17 cellular contexts compared by ENCODE assay signal in genomic region chr13:110317093-110317492, GRCh38. TPM values are rescaled to one million over a fixed set of nuclear protein-coding genes. Genes with fewer than 3 reads are reported as not detected.
DNase-seq lines count a peak whose midpoint lies in the region; ATAC-seq and TF ChIP-seq lines count a peak whose summit lies in the region.
"Had no signal": no experiment of that assay in that cellular context is flagged by ENCODE, and none has a peak within 500 bp of the region (broad histone marks: within the 10 kb centered on the region; RNA-seq: fewer than 3 reads in every experiment).

No MANE protein-coding gene starts in this region.

- intact Hi-C loops in posterior vena cava (cut with DNase I) = no loop called here
- intact Hi-C loops in esophagus squamous epithelium (cut with DNase I) = no loop called here
- intact Hi-C loops in activated CD4-positive, alpha-beta T cell treated with anti-CD3 and anti-CD28 coated beads for 36 hours (cut with DNase I, micrococcal nuclease) = no loop called here

- H3K9me3 ChIP-seq in H9 (ENCODE audit: control insufficient read depth, low read depth, low read length) = no peaks in the 10 kb centered on the region
- no peaks in the 10 kb centered on the region for H3K9me3 ChIP-seq in esophagus squamous epithelium
- H3K9me3 ChIP-seq: A549 had no signal

- TF ChIP-seq POLR2A in esophagus squamous epithelium (IDR thresholded peaks at IDR 0.05) = no peak

- peaks cover 0 to 4% of the 10 kb centered on the region in 2 experiments; a peak in 3 of 5 replicates for H3K9me3 Mint-ChIP-seq in H9
- no peaks in the 10 kb centered on the region for H3K9me3 Mint-ChIP-seq in activated CD4-positive, alpha-beta T cell treated with anti-CD3 and anti-CD28 coated beads, Interleukin-2, amount 10 ng/mL, durations not matched to agents 7 days and 5 days
- no peaks in the 10 kb centered on the region for H3K9me3 Mint-ChIP-seq in activated CD4-positive, alpha-beta T cell treated with anti-CD3 and anti-CD28 coated beads for 36 hours (ENCODE audit: low read depth)

- no peak overlapping the region for H2BK15ac ChIP-seq in H9 (ENCODE audit: low read depth, low read length)

- peaks cover 4% of the 10 kb centered on the region; the same call in 1 of the 2 replicates for H3K79me2 ChIP-seq in H9 (ENCODE audit: insufficient read depth, low read length)

- H3K56ac ChIP-seq in H9 (ENCODE audit: insufficient read length, low read depth, low read length) = no peak overlapping the region

- ATAC-seq in activated CD4-positive, alpha-beta T cell treated with anti-CD3 and anti-CD28 coated beads for 36 hours = no peak
- ATAC-seq: A549 had no signal

- no peak overlapping the region for H2BK120ac ChIP-seq in H9 (ENCODE audit: low read depth, low read length, poor library complexity, severe bottlenecking)

- no peak overlapping the region for H2BK20ac ChIP-seq in H9 (ENCODE audit: low read depth, low read length, poor library complexity, severe bottlenecking)

- H3K27me3 Mint-ChIP-seq in H9 (ENCODE audit: low read depth) = no peaks in the 10 kb centered on the region
- peaks cover 39% of the 10 kb centered on the region for H3K27me3 Mint-ChIP-seq in activated CD4-positive, alpha-beta T cell treated with anti-CD3 and anti-CD28 coated beads, Interleukin-2, amount 10 ng/mL, durations not matched to agents 7 days and 5 days
- H3K27me3 Mint-ChIP-seq in activated CD4-positive, alpha-beta T cell treated with anti-CD3 and anti-CD28 coated beads for 36 hours = peaks cover 45% of the 10 kb centered on the region

- H4K20me1 ChIP-seq in H9 (ENCODE audit: control insufficient read depth, insufficient read depth, insufficient read length) = no peaks in the 10 kb centered on the region
- H4K20me1 ChIP-seq: BLaER1 treated with 17β-estradiol and CSF1 and Interleukin-3, amounts not matched to agents 10 nM and 100 nM had no signal

- H3K23ac ChIP-seq in H9 (ENCODE audit: insufficient read length, low read depth, low read length) = no peak overlapping the region

- no peak overlapping the region for H4K91ac ChIP-seq in H9 (ENCODE audit: insufficient read length, low read depth, low read length)

- H3K9ac ChIP-seq in H9 (ENCODE audit: extremely low read depth, insufficient read length, low read length) = no peak overlapping the region
- H3K9ac ChIP-seq: BLaER1 treated with 17β-estradiol and CSF1 and Interleukin-3, amounts not matched to agents 10 nM and 100 nM had no signal

- no peak overlapping the region for H3T11ph ChIP-seq in H9 (ENCODE audit: low read length)

- no peak overlapping the region for H2BK12ac ChIP-seq in H9 (ENCODE audit: insufficient read length, low read depth, low read length)

- no peak overlapping the region for H2AK5ac ChIP-seq in H9 (ENCODE audit: insufficient read length, low read length)

- H3K27ac ChIP-seq in H9 (ENCODE audit: insufficient read length, low read depth, low read length) (no peak overlapping the region), VCaP (no peak overlapping the region), esophagus squamous epithelium (peak overlapping the region in 1 of 4 donors; percentile 16)
- H3K27ac ChIP-seq: BLaER1 treated with 17β-estradiol and CSF1 and Interleukin-3, amounts not matched to agents 10 nM and 100 nM; PC-9 had no signal

- H3K79me1 ChIP-seq in H9 (ENCODE audit: insufficient read depth, low read depth, low read length, poor library complexity, severe bottlenecking) = no peaks in the 10 kb centered on the region

- H3K18ac ChIP-seq in H9 (ENCODE audit: insufficient read length, low read depth, low read length) = no peak overlapping the region

- TF ChIP-seq CTCF in H9 (conservative IDR thresholded peaks at IDR 0.05) (no peak), VCaP (conservative IDR thresholded peaks at IDR 0.05) (peak; percentile 12; the same call in 1 of the 2 replicates), fibroblast of villous mesenchyme (IDR thresholded peaks at IDR 0.05; ENCODE audit: insufficient read depth, low read depth, low read length) (no peak), esophagus squamous epithelium (IDR thresholded peaks at IDR 0.05) (no peak)

- H3K4me3 ChIP-seq in fibroblast of villous mesenchyme (ENCODE audit: low read depth, low read length) = no peak overlapping the region
- no peak overlapping the region for H3K4me3 ChIP-seq in esophagus squamous epithelium
- H3K4me3 ChIP-seq: A549; BLaER1 treated with 17β-estradiol and CSF1 and Interleukin-3, amounts not matched to agents 10 nM and 100 nM; PC-9 had no signal

- WGBS in H9 (ENCODE audit: extremely low coverage, insufficient read length, low lambda C conversion rate) = no CpG with 5 or more reads among the region's 5 CpGs
- 69 to 97% methylated on average over 3 to 4 of the region's 5 CpGs for WGBS in esophagus squamous epithelium, 2 donors

- no peak overlapping the region for H2BK5ac ChIP-seq in H9 (ENCODE audit: insufficient read length, low read length)

- H3K4me1 ChIP-seq in H9 (ENCODE audit: insufficient read depth, low read length) (peaks cover 3% of the 10 kb centered on the region; the same call in 1 of the 2 replicates), esophagus squamous epithelium (peaks cover 0 to 65% (median 6%) of the 10 kb centered on the region in 3 donors)

- no peak overlapping the region for H3K14ac ChIP-seq in H9 (ENCODE audit: insufficient read depth, low read length)

- H3K36me3 ChIP-seq in esophagus squamous epithelium = no peaks in the 10 kb centered on the region
- H3K36me3 ChIP-seq: BLaER1 treated with 17β-estradiol and CSF1 and Interleukin-3, amounts not matched to agents 10 nM and 100 nM had no signal

- no peaks in the 10 kb centered on the region for H3K23me2 ChIP-seq in H9 (ENCODE audit: insufficient read length, low read depth, low read length, poor library complexity, severe bottlenecking)

- H3K4ac ChIP-seq in H9 (ENCODE audit: low read depth, low read length) = no peak overlapping the region

- H2AFZ ChIP-seq in H9 (ENCODE audit: low read length) = no peak overlapping the region
- H2AFZ ChIP-seq: PC-9 had no signal

- POLR2A ChIA-PET in activated CD4-positive, alpha-beta T cell treated with anti-CD3 and anti-CD28 coated beads, Interleukin-2, amount 10 ng/mL, durations not matched to agents 7 days and 5 days (lab: Charles Lee) = no interaction called here
- POLR2A ChIA-PET in activated CD4-positive, alpha-beta T cell treated with anti-CD3 and anti-CD28 coated beads for 36 hours (lab: Charles Lee) = no interaction called here

- no peaks in the 10 kb centered on the region for H3K27me3 ChIP-seq in H9 (ENCODE audit: insufficient read depth, low read length)
- peaks cover 0 to 5% (median 0%) of the 10 kb centered on the region in 4 donors for H3K27me3 ChIP-seq in esophagus squamous epithelium

- H4K8ac ChIP-seq in H9 (replicated peaks; ENCODE audit: insufficient read length, low read depth, low read length) = no peak overlapping the region

- no peak overlapping the region for H3K4me2 ChIP-seq in H9 (ENCODE audit: insufficient read depth, insufficient read length, low read length)
- H3K4me2 ChIP-seq: A549; BLaER1 treated with 17β-estradiol and CSF1 and Interleukin-3, amounts not matched to agents 10 nM and 100 nM; PC-9 had no signal

- DNase-seq in H9 (no peak), fibroblast of villous mesenchyme (ENCODE audit: low read depth) (peak; percentile 36), posterior vena cava (ENCODE audit: low spot score) (peak; percentile 28), anterior cingulate cortex (lab: John Stamatoyannopoulos, UW) (no peak), esophagus squamous epithelium (lab: John Stamatoyannopoulos, UW) (no peak)
- DNase-seq in activated CD4-positive, alpha-beta T cell treated with anti-CD3 and anti-CD28 coated beads, Interleukin-2, amount 10 ng/mL, durations not matched to agents 7 days and 5 days = no peak
- DNase-seq in activated CD4-positive, alpha-beta T cell treated with anti-CD3 and anti-CD28 coated beads for 36 hours = no peak
- DNase-seq: DMS79 treated with DMSO at 0.1 percent for 48 hours, Karpas-422, MM.1S, NCI-H1092 treated with DMSO at 0.1 percent for 48 hours, NCI-H2081 treated with DMSO at 0.1 percent for 48 hours, NCI-H510A treated with DMSO at 0.1 percent for 48 hours had no signal

- no peak overlapping the region for H3K27ac Mint-ChIP-seq in H9
- no peak overlapping the region for H3K27ac Mint-ChIP-seq in activated CD4-positive, alpha-beta T cell treated with anti-CD3 and anti-CD28 coated beads, Interleukin-2, amount 10 ng/mL, durations not matched to agents 7 days and 5 days
- H3K27ac Mint-ChIP-seq in activated CD4-positive, alpha-beta T cell treated with anti-CD3 and anti-CD28 coated beads for 36 hours = no peak overlapping the region

- CTCF ChIA-PET in activated CD4-positive, alpha-beta T cell treated with anti-CD3 and anti-CD28 coated beads, Interleukin-2, amount 10 ng/mL, durations not matched to agents 7 days and 5 days (lab: Charles Lee) = interaction anchor here (0.7 kb wide), 1 partner anchor 38 kb away, joined by 3 read pairs; no protein-coding TSS in a partner anchor
- CTCF ChIA-PET in activated CD4-positive, alpha-beta T cell treated with anti-CD3 and anti-CD28 coated beads for 36 hours (lab: Charles Lee) = no interaction called here

- peaks cover 15 to 24% of the 10 kb centered on the region in 2 experiments for H3K4me1 Mint-ChIP-seq in H9
- peaks cover 13% of the 10 kb centered on the region for H3K4me1 Mint-ChIP-seq in activated CD4-positive, alpha-beta T cell treated with anti-CD3 and anti-CD28 coated beads, Interleukin-2, amount 10 ng/mL, durations not matched to agents 7 days and 5 days
- H3K4me1 Mint-ChIP-seq in activated CD4-positive, alpha-beta T cell treated with anti-CD3 and anti-CD28 coated beads for 36 hours = peaks cover 14% of the 10 kb centered on the region

- peak overlapping the region; percentile 5 for H4K5ac ChIP-seq in H9 (ENCODE audit: insufficient read length, low read depth, low read length)

- H3K36me3 Mint-ChIP-seq in H9 (ENCODE audit: insufficient read depth in 1 of 3, low read depth in 3 of 3) = peaks cover 13 to 20% (median 13%) of the 10 kb centered on the region in 3 experiments
- peaks cover 3% of the 10 kb centered on the region for H3K36me3 Mint-ChIP-seq in activated CD4-positive, alpha-beta T cell treated with anti-CD3 and anti-CD28 coated beads, Interleukin-2, amount 10 ng/mL, durations not matched to agents 7 days and 5 days (ENCODE audit: low read depth)
- H3K36me3 Mint-ChIP-seq in activated CD4-positive, alpha-beta T cell treated with anti-CD3 and anti-CD28 coated beads for 36 hours (ENCODE audit: low read depth) = no peaks in the 10 kb centered on the region

- no peak overlapping the region for H3K4me3 Mint-ChIP-seq in H9
- H3K4me3 Mint-ChIP-seq in activated CD4-positive, alpha-beta T cell treated with anti-CD3 and anti-CD28 coated beads, Interleukin-2, amount 10 ng/mL, durations not matched to agents 7 days and 5 days = no peak overlapping the region
- no peak overlapping the region for H3K4me3 Mint-ChIP-seq in activated CD4-positive, alpha-beta T cell treated with anti-CD3 and anti-CD28 coated beads for 36 hours

RNA-seq across cellular contexts. Expression of gene COL4A2, which starts 10.0 kb away (rescaled TPM):
- total RNA-seq in H9 (2021) (68.8 and 76.5 TPM in 2 replicates), fibroblast of villous mesenchyme (756 and 1,116 TPM in 2 replicates), posterior vena cava (100 to 1,000 TPM; 816 to 963 TPM), esophagus squamous epithelium (100 to 1,000 TPM in 1 of 4 donors, 10 to 100 TPM in 3; 11.9 to 102 (median 43.5) TPM)
- total RNA-seq in activated CD4-positive, alpha-beta T cell treated with anti-CD3 and anti-CD28 coated beads, Interleukin-2, amount 10 ng/mL, durations not matched to agents 7 days and 5 days = not detected
- total RNA-seq in activated CD4-positive, alpha-beta T cell treated with anti-CD3 and anti-CD28 coated beads for 36 hours = not detected

RNA-seq across cellular contexts. Expression of gene COL4A1, which starts 10.1 kb away (rescaled TPM):
- total RNA-seq in H9 (2021) (73.1 and 74.6 TPM in 2 replicates), fibroblast of villous mesenchyme (1,391 and 1,673 TPM in 2 replicates), posterior vena cava (1,000 to 10,000 TPM in 1 of 2 donors, 100 to 1,000 TPM in 1; 830 to 1,061 TPM), esophagus squamous epithelium (10 to 100 TPM in 3 of 4 donors, 1 to 10 TPM in 1; 8.9 to 97.1 (median 40.2) TPM)
- total RNA-seq in activated CD4-positive, alpha-beta T cell treated with anti-CD3 and anti-CD28 coated beads, Interleukin-2, amount 10 ng/mL, durations not matched to agents 7 days and 5 days = under 1 TPM; 0.06 to 0.12 TPM
- total RNA-seq in activated CD4-positive, alpha-beta T cell treated with anti-CD3 and anti-CD28 coated beads for 36 hours = under 1 TPM in 1 of 2 experiments, not detected in 1; 0.14 TPM

Comparison
In these comparisons a context has a peak if more than half of its experiments do, and no peak if none do; other contexts are left out.
1. DNase-seq: peak in fibroblast of villous mesenchyme (single experiment) and posterior vena cava (single experiment); none in H9 (single experiment), activated CD4-positive, alpha-beta T cell treated with anti-CD3 and anti-CD28 coated beads, Interleukin-2, amount 10 ng/mL, durations not matched to agents 7 days and 5 days (single experiment), anterior cingulate cortex (0 of 58), esophagus squamous epithelium (single experiment) and activated CD4-positive, alpha-beta T cell treated with anti-CD3 and anti-CD28 coated beads for 36 hours (single experiment).
2. RNA of gene COL4A2, which starts 10.0 kb away (total RNA-seq): 816 to 963 TPM in posterior vena cava, 756 to 1,116 TPM in fibroblast of villous mesenchyme, 68.8 to 76.5 TPM in H9 and 11.9 to 102 TPM in esophagus squamous epithelium; not detected in activated CD4-positive, alpha-beta T cell treated with anti-CD3 and anti-CD28 coated beads for 36 hours and not detected in activated CD4-positive, alpha-beta T cell treated with anti-CD3 and anti-CD28 coated beads, Interleukin-2, amount 10 ng/mL, durations not matched to agents 7 days and 5 days; every median in the first group is over 10 times any median in the second.
3. RNA of gene COL4A1, which starts 10.1 kb away (total RNA-seq): 1,391 to 1,673 TPM in fibroblast of villous mesenchyme, 830 to 1,061 TPM in posterior vena cava, 73.1 to 74.6 TPM in H9 and 8.9 to 97.1 TPM in esophagus squamous epithelium; 0.14 TPM in activated CD4-positive, alpha-beta T cell treated with anti-CD3 and anti-CD28 coated beads for 36 hours and 0.06 to 0.12 TPM in activated CD4-positive, alpha-beta T cell treated with anti-CD3 and anti-CD28 coated beads, Interleukin-2, amount 10 ng/mL, durations not matched to agents 7 days and 5 days; every median in the first group is over 4 times any median in the second.